ENCODE assay signal across 8 cellular contexts in genomic region chr14:77641534-77642341, GRCh38. TPM values are rescaled to one million over a fixed set of nuclear protein-coding genes. Genes with fewer than 3 reads are reported as not detected.
A peak's percentile ranks its signal among the peaks of the same experiment; 100 is the strongest.
DNase-seq lines count a peak whose midpoint lies in the region; ATAC-seq and TF ChIP-seq lines count a peak whose summit lies in the region.

No MANE protein-coding gene starts in this region.

- H3K36me3 ChIP-seq in GM06990 (ENCODE audit: control insufficient read depth, insufficient read depth, low read length) (no peaks in the 10 kb centered on the region), mucosa of descending colon (ENCODE audit: low read depth) (no peaks in the 10 kb centered on the region)

- H3K4me3 ChIP-seq in GM06990 (replicated peaks; ENCODE audit: low read depth, low read length), result peak overlapping the region; percentile 64
- 0 out of 2 replicates have a peak overlapping the region, but pooled peaks have one; percentile 5 for H3K4me3 ChIP-seq in HL-60 (replicated peaks; ENCODE audit: insufficient read depth, low read length)
- no peak overlapping the region for H3K4me3 ChIP-seq in mucosa of descending colon

- H3K4me1 ChIP-seq in mucosa of descending colon (ENCODE audit: low read depth), result peaks cover 14% of the 10 kb centered on the region

- H3K27ac Mint-ChIP-seq in dendritic cell treated with granulocyte-macrophage colony-stimulating factor and Interleukin-4, amounts not matched to agents 40 ng/mL and 50 ng/mL, for 4 days, result peak overlapping the region; percentile 96

- peak overlapping the region; percentile 83 for H3K4me3 Mint-ChIP-seq in dendritic cell treated with granulocyte-macrophage colony-stimulating factor and Interleukin-4, amounts not matched to agents 40 ng/mL and 50 ng/mL, for 4 days

- no peaks in the 10 kb centered on the region for H3K27me3 ChIP-seq in GM06990 (replicated peaks; ENCODE audit: control insufficient read depth, insufficient read depth, low read length)
- H3K27me3 ChIP-seq in HL-60 (ENCODE audit: insufficient read depth, poor library complexity, severe bottlenecking), result no peaks in the 10 kb centered on the region

- DNase-seq in GM06990 (ENCODE audit: extremely low read depth, insufficient read length) (peak; percentile 76), HL-60 (ENCODE audit: low read depth in 1 of 2, low spot score in 1 of 2) (peak; percentile 28 to 67), mucosa of descending colon (peak; percentile 78 to 83 (median 80)), NCI-H510A treated with DMSO at 0.1 percent for 48 hours (lab: John Stamatoyannopoulos, UW) (no peak), SHP77 (lab: John Stamatoyannopoulos, UW) (no peak)
- peak; percentile 59 for DNase-seq in activated CD4-positive, alpha-beta T cell treated with anti-CD3 and anti-CD28 coated beads, Interleukin-2, amount 50 U/mL, for 4 hours
- DNase-seq in stimulated activated CD8-positive, alpha-beta memory T cell treated with anti-CD3 and anti-CD28 coated beads, Interleukin-4, amount 100 ng/mL, for 4 hours (ENCODE audit: low read depth in 2 of 2, low spot score in 1 of 2), result peak; percentile 31 to 41

- no peaks in the 10 kb centered on the region for H3K27me3 Mint-ChIP-seq in dendritic cell treated with granulocyte-macrophage colony-stimulating factor and Interleukin-4, amounts not matched to agents 40 ng/mL and 50 ng/mL, for 4 days

- TF ChIP-seq CTCF in GM06990 (IDR thresholded peaks at IDR 0.05; ENCODE audit: insufficient read depth, low read length, poor library complexity, severe bottlenecking) (no peak), HL-60 (IDR thresholded peaks at IDR 0.05; ENCODE audit: insufficient read depth, low read length) (no peak), mucosa of descending colon (IDR thresholded peaks at IDR 0.05) (no peak)

- no peaks in the 10 kb centered on the region for H3K36me3 Mint-ChIP-seq in dendritic cell treated with granulocyte-macrophage colony-stimulating factor and Interleukin-4, amounts not matched to agents 40 ng/mL and 50 ng/mL, for 4 days (ENCODE audit: low read depth)

- ATAC-seq in mucosa of descending colon, result peak; percentile 82

- no peaks in the 10 kb centered on the region for H3K9me3 ChIP-seq in mucosa of descending colon

- peaks cover 36% of the 10 kb centered on the region for H3K4me1 Mint-ChIP-seq in dendritic cell treated with granulocyte-macrophage colony-stimulating factor and Interleukin-4, amounts not matched to agents 40 ng/mL and 50 ng/mL, for 4 days (ENCODE audit: low read depth)

- intact Hi-C loops in dendritic cell treated with granulocyte-macrophage colony-stimulating factor and Interleukin-4, amounts not matched to agents 40 ng/mL and 50 ng/mL, for 4 days (cut with micrococcal nuclease), result no loop called here
- intact Hi-C loops in mucosa of descending colon (cut with DNase I, micrococcal nuclease), result no loop called here

- H3K27ac ChIP-seq in HL-60 (replicated peaks), result peak overlapping the region; percentile 86

- no peaks in the 10 kb centered on the region for H3K9me3 Mint-ChIP-seq in dendritic cell treated with granulocyte-macrophage colony-stimulating factor and Interleukin-4, amounts not matched to agents 40 ng/mL and 50 ng/mL, for 4 days

RNA-seq across cellular contexts. Expression of gene SPTLC2, which starts 25.3 kb away (rescaled TPM):
- 10 to 100 TPM; 43.2 to 67.1 (median 58.6) TPM for total RNA-seq in mucosa of descending colon

Comparison
In these comparisons a context has a peak if more than half of its experiments do, and no peak if none do; other contexts are left out.
1. DNase-seq: peak in GM06990 (single experiment), HL-60 (2 of 2), activated CD4-positive, alpha-beta T cell treated with anti-CD3 and anti-CD28 coated beads, Interleukin-2, amount 50 U/mL, for 4 hours (2 of 2), mucosa of descending colon (3 of 3) and stimulated activated CD8-positive, alpha-beta memory T cell treated with anti-CD3 and anti-CD28 coated beads, Interleukin-4, amount 100 ng/mL, for 4 hours (2 of 2); none in NCI-H510A treated with DMSO at 0.1 percent for 48 hours (single experiment) and SHP77 (0 of 2).